14 cellular contexts compared by ENCODE assay signal in genomic region chr13:107202371-107203023, GRCh38.
DNase-seq lines count a peak whose midpoint lies in the region; ATAC-seq, FAIRE-seq and TF ChIP-seq lines count a peak whose summit lies in the region.
"Had no signal": no experiment of that assay in that cellular context is flagged by ENCODE, and none has a peak within 500 bp of the region (broad histone marks: within the 10 kb centered on the region; RNA-seq: fewer than 3 reads in every experiment).

No MANE protein-coding gene starts in this region.

- peak; percentile 61 for DNase-seq in IMR-90
- peak; percentile 99 for DNase-seq in dermis blood vessel endothelial cell
- DNase-seq in right atrium auricular region (ENCODE audit: low spot score), result peak; percentile 77
- DNase-seq in pulmonary artery endothelial cell (ENCODE audit: low read depth, low spot score), result peak; percentile 100
- no peak for DNase-seq in NCI-H1436 (lab: John Stamatoyannopoulos, UW)
- DNase-seq in RCC 7860 (ENCODE audit: low spot score), result no peak
- DNase-seq: amygdala, NCI-H524 treated with DMSO at 0.1 percent for 48 hours had no signal

- H3K27me3 ChIP-seq in IMR-90 (ENCODE audit: control insufficient read depth, insufficient read depth, low read length) (no peaks in the 10 kb centered on the region), right atrium auricular region (no peaks in the 10 kb centered on the region)
- H3K27me3 ChIP-seq: BE2C, neutrophil had no signal

- H3K4ac ChIP-seq in IMR-90 (ENCODE audit: low read depth, low read length), result no peak overlapping the region

- H3K4me3 ChIP-seq in IMR-90 (ENCODE audit: insufficient read depth, low read depth, low read length), result no peak overlapping the region
- no peak overlapping the region for H3K4me3 ChIP-seq in right atrium auricular region

- H4K8ac ChIP-seq in IMR-90 (ENCODE audit: low read depth in 2 of 2, low read length in 2 of 2), result 0 out of 4 replicates have a peak overlapping the region, but pooled peaks of 1 of the 2 experiments have one; percentile 40

- peaks cover 13% of the 10 kb centered on the region for H3K9me1 ChIP-seq in IMR-90 (ENCODE audit: insufficient read depth, low read length)

- ATAC-seq in IMR-90 (ENCODE audit: low read depth) (no peak), GM21528 (IDR thresholded peaks at IDR 0.05; ENCODE audit: low FRiP score, unreplicated experiment) (no peak), GM19328 (IDR thresholded peaks at IDR 0.05; ENCODE audit: unreplicated experiment) (no peak)

- H3K4me1 ChIP-seq in IMR-90 (ENCODE audit: control insufficient read depth, insufficient read depth, low read length) (peaks cover 4% of the 10 kb centered on the region), right atrium auricular region (peaks cover 0 to 9% of the 10 kb centered on the region in 2 donors)

- no peak overlapping the region for H3K27ac ChIP-seq in IMR-90 (ENCODE audit: insufficient read depth, low read length)
- peak overlapping the region in 1 of 2 donors; percentile 67 for H3K27ac ChIP-seq in right atrium auricular region
- H3K27ac ChIP-seq: neutrophil had no signal

- BruUV-seq in IMR-90 (replicated peaks; lab: Mats Ljungman, UMichigan), result no TSS peak

- H3K14ac ChIP-seq in IMR-90 (replicated peaks; ENCODE audit: low read depth, low read length), result 0 out of 2 replicates have a peak overlapping the region, but pooled peaks have one; percentile 2

- H3K79me1 ChIP-seq in IMR-90 (ENCODE audit: low read depth in 1 of 2, low read length in 2 of 2), result peaks cover 0 to 23% of the 10 kb centered on the region in 2 experiments; a peak in 2 of 4 replicates

- POLR2A ChIA-PET in IMR-90 (lab: Charles Lee; ENCODE audit: unreplicated experiment), result no interaction called here

- no peak overlapping the region for H3K9ac ChIP-seq in IMR-90 (ENCODE audit: low read depth, low read length)

- peak overlapping the region; percentile 35 for H2AFZ ChIP-seq in IMR-90 (replicated peaks; ENCODE audit: low read length, poor library complexity)

- H3K23ac ChIP-seq in IMR-90 (ENCODE audit: low read depth, low read length), result no peak overlapping the region

- FAIRE-seq in RCC 7860 (lab: Jason Lieb, UNC), result no peak
- FAIRE-seq: GM12892, islet of Langerhans had no signal

- H2AK5ac ChIP-seq in IMR-90 (ENCODE audit: low read depth, low read length), result no peak overlapping the region

- dilution Hi-C loops in IMR-90 (cut with HindIII; ENCODE audit: low sequenced_read_pairs, unreplicated experiment), result no loop called here

- in situ Hi-C loops in IMR-90 (cut with MboI; ENCODE audit: low sequenced_read_pairs), result no loop called here

- no peak overlapping the region for H2AK9ac ChIP-seq in IMR-90 (replicated peaks; ENCODE audit: low read depth, low read length, poor library complexity)

- CTCF ChIA-PET in IMR-90 (lab: Yijun Ruan, JAX), result interaction anchor here (0.6 to 1.5 kb wide), 3 partner anchors 56 to 954 kb away, joined by 3 to 7 read pairs (median 3); no protein-coding TSS in a partner anchor

- no peak overlapping the region for H3K18ac ChIP-seq in IMR-90 (ENCODE audit: low read depth, low read length)

- no peaks in the 10 kb centered on the region for H3K9me3 ChIP-seq in IMR-90 (ENCODE audit: control insufficient read depth, insufficient read depth, low read length)
- no peaks in the 10 kb centered on the region for H3K9me3 ChIP-seq in right atrium auricular region
- H3K9me3 ChIP-seq: BE2C, neutrophil had no signal

- no CpG with 5 or more reads among the region's 4 CpGs for WGBS in IMR-90 (ENCODE audit: extremely low coverage in 2 of 2, insufficient read length in 1 of 2), 2 experiments

- no peak overlapping the region for H4K91ac ChIP-seq in IMR-90 (ENCODE audit: insufficient read depth, low read depth, low read length)

- H2BK20ac ChIP-seq in IMR-90 (ENCODE audit: low read depth, low read length), result peak overlapping the region; percentile 32; the same call in 1 of the 2 replicates

- no peak overlapping the region for H2BK5ac ChIP-seq in IMR-90 (ENCODE audit: low read depth, low read length, poor library complexity, severe bottlenecking)

- H2BK120ac ChIP-seq in IMR-90 (ENCODE audit: low read depth, low read length), result peak overlapping the region; percentile 25; the same call in 1 of the 2 replicates

- TF ChIP-seq CTCF in IMR-90 (conservative IDR thresholded peaks at IDR 0.05; ENCODE audit: low read depth, low read length), result no peak
- TF ChIP-seq CTCF in right atrium auricular region (IDR thresholded peaks at IDR 0.05), result no peak

- H3K36me3 ChIP-seq in IMR-90 (ENCODE audit: control insufficient read depth, insufficient read depth, low read length) (no peaks in the 10 kb centered on the region), right atrium auricular region (no peaks in the 10 kb centered on the region)
- H3K36me3 ChIP-seq: BE2C, neutrophil had no signal

- intact Hi-C loops in IMR-90 (cut with micrococcal nuclease), result loop anchor here (10.0 kb wide), 1 partner anchor 252 kb away; no protein-coding TSS in a partner anchor

- H3K56ac ChIP-seq in IMR-90 (ENCODE audit: extremely low read depth, insufficient read depth, low read length), result no peak overlapping the region

- no peak for TF ChIP-seq POLR2A in IMR-90 (IDR thresholded peaks at IDR 0.05; ENCODE audit: low read depth, low read length)

- TF ChIP-seq RAD21 in IMR-90 (IDR thresholded peaks at IDR 0.05; ENCODE audit: low read length), result no peak

- H3K4me2 ChIP-seq in IMR-90 (ENCODE audit: low read depth, low read length), result no peak overlapping the region

- no peaks in the 10 kb centered on the region for H4K20me1 ChIP-seq in IMR-90 (ENCODE audit: insufficient read depth, low read length)

- H2BK15ac ChIP-seq in IMR-90 (ENCODE audit: low read depth, low read length), result no peak overlapping the region

- H4K5ac ChIP-seq in IMR-90 (ENCODE audit: low read depth, low read length), result no peak overlapping the region

TF ChIP-seq in IMR-90, 13 proteins besides CTCF, POLR2A, EP300 and RAD21:
- no peak for TF ChIP-seq MAZ (IDR thresholded peaks at IDR 0.05; ENCODE audit: borderline replicate concordance, low read depth, low read length)
- TF ChIP-seq NFE2L2 (IDR thresholded peaks at IDR 0.05; ENCODE audit: low read depth, low read length), result no peak
- TF ChIP-seq ELK1 (IDR thresholded peaks at IDR 0.05; ENCODE audit: borderline replicate concordance, low read depth, low read length), result no peak
- no peak for TF ChIP-seq MXI1 (IDR thresholded peaks at IDR 0.05; ENCODE audit: borderline replicate concordance, low read depth, low read length)
- no peak for TF ChIP-seq CEBPB (IDR thresholded peaks at IDR 0.05; ENCODE audit: low read depth, low read length)
- no peak for TF ChIP-seq FOS (IDR thresholded peaks at IDR 0.05; ENCODE audit: low read depth, low read length)
- 0 out of 2 replicates have a peak, but pooled peaks have one; percentile 17 for TF ChIP-seq BHLHE40 (IDR thresholded peaks at IDR 0.05; ENCODE audit: low read depth, low read length)
- no peak for TF ChIP-seq RFX5 (IDR thresholded peaks at IDR 0.05; ENCODE audit: low read depth, low read length)
- peak; percentile 64 for TF ChIP-seq MAFK (IDR thresholded peaks at IDR 0.05; ENCODE audit: low read depth, low read length)

Comparison
In these comparisons a context has a peak if more than half of its experiments do, and no peak if none do; other contexts are left out.
1. DNase-seq: peak in IMR-90 (single experiment), dermis blood vessel endothelial cell (single experiment), right atrium auricular region (single experiment) and pulmonary artery endothelial cell (single experiment); none in NCI-H1436 (single experiment) and RCC 7860 (single experiment).